In genomic region chr5:172659909-172660628, GRCh38 we compare ENCODE assay signal across 9 cellular contexts. TPM values are rescaled to one million over a fixed set of nuclear protein-coding genes. Genes with fewer than 3 reads are reported as not detected.
A peak's percentile ranks its signal among the peaks of the same experiment; 100 is the strongest.
DNase-seq lines count a peak whose midpoint lies in the region; ATAC-seq and TF ChIP-seq lines count a peak whose summit lies in the region.
"Had no signal": no experiment of that assay in that cellular context is flagged by ENCODE, and none has a peak within 500 bp of the region (broad histone marks: within the 10 kb centered on the region; RNA-seq: fewer than 3 reads in every experiment).

No MANE protein-coding gene starts in this region.

- peaks cover 3% of the 10 kb centered on the region for H3K27me3 Mint-ChIP-seq in nephron (ENCODE audit: low read depth)
- H3K27me3 Mint-ChIP-seq in activated T-helper 1 cell treated with anti-CD3 and anti-CD28 coated beads, Interleukin-12 subunit alpha, Interleukin-12 subunit beta, Interleukin-2, Interleukin-4 antibody, amounts not matched to agents 30 ng/mL and 10 ng/mL and 1 ng/mL, durations not matched to agents 14 hours and 24 hours and 36 hours (ENCODE audit: insufficient read depth) = no peaks in the 10 kb centered on the region

- peaks cover 5% of the 10 kb centered on the region for H3K36me3 ChIP-seq in SJCRH30
- H3K36me3 ChIP-seq: neutrophil had no signal

- peak; percentile 17 for DNase-seq in GM12865 (ENCODE audit: low read depth)
- peak; percentile 97 to 99 for DNase-seq in SJCRH30
- DNase-seq in fibroblast of mammary gland (ENCODE audit: low read depth) = peak; percentile 65
- DNase-seq in activated T-helper 1 cell treated with anti-CD3 and anti-CD28 coated beads, Interleukin-12 subunit alpha, Interleukin-12 subunit beta, Interleukin-2, Interleukin-4 antibody, amounts not matched to agents 30 ng/mL and 10 ng/mL and 1 ng/mL, durations not matched to agents 14 hours and 24 hours and 36 hours (ENCODE audit: low spot score) = no peak
- no peak for DNase-seq in kidney glomerular epithelial cell (lab: John Stamatoyannopoulos, UW)
- no peak for DNase-seq in GOT3 (lab: John Stamatoyannopoulos, UW)

- no peak for ATAC-seq in HG03354 (IDR thresholded peaks at IDR 0.05; ENCODE audit: poor library complexity, severe bottlenecking, unreplicated experiment)

- peaks cover 46% of the 10 kb centered on the region for H3K4me1 Mint-ChIP-seq in nephron
- no peaks in the 10 kb centered on the region for H3K4me1 Mint-ChIP-seq in activated T-helper 1 cell treated with anti-CD3 and anti-CD28 coated beads, Interleukin-12 subunit alpha, Interleukin-12 subunit beta, Interleukin-2, Interleukin-4 antibody, amounts not matched to agents 30 ng/mL and 10 ng/mL and 1 ng/mL, durations not matched to agents 14 hours and 24 hours and 36 hours (ENCODE audit: low read depth)

- H3K9me3 Mint-ChIP-seq in nephron = peaks cover 6% of the 10 kb centered on the region
- peaks cover 14% of the 10 kb centered on the region for H3K9me3 Mint-ChIP-seq in activated T-helper 1 cell treated with anti-CD3 and anti-CD28 coated beads, Interleukin-12 subunit alpha, Interleukin-12 subunit beta, Interleukin-2, Interleukin-4 antibody, amounts not matched to agents 30 ng/mL and 10 ng/mL and 1 ng/mL, durations not matched to agents 14 hours and 24 hours and 36 hours

- intact Hi-C loops in activated T-helper 1 cell treated with anti-CD3 and anti-CD28 coated beads, Interleukin-12 subunit alpha, Interleukin-12 subunit beta, Interleukin-2, Interleukin-4 antibody, amounts not matched to agents 30 ng/mL and 10 ng/mL and 1 ng/mL, durations not matched to agents 14 hours and 24 hours and 36 hours (cut with micrococcal nuclease) = no loop called here

- TF ChIP-seq CTCF in GM12865 (IDR thresholded peaks at IDR 0.05; ENCODE audit: insufficient read depth, low read depth, low read length, missing control alignments) (no peak), fibroblast of mammary gland (conservative IDR thresholded peaks at IDR 0.05; ENCODE audit: control insufficient read depth, insufficient read depth, low read depth, low read length) (no peak), nephron (IDR thresholded peaks at IDR 0.05; ENCODE audit: unreplicated experiment in 3 of 3) (no peak)

- H3K4me1 ChIP-seq in SJCRH30 = peaks cover 25% of the 10 kb centered on the region

- no peaks in the 10 kb centered on the region for H3K9me3 ChIP-seq in SJCRH30 (replicated peaks)
- H3K9me3 ChIP-seq: neutrophil had no signal

- H3K4me3 ChIP-seq in GM12865 (ENCODE audit: low read depth, low read length) = no peak overlapping the region
- peak overlapping the region; percentile 33 for H3K4me3 ChIP-seq in SJCRH30
- no peak overlapping the region for H3K4me3 ChIP-seq in fibroblast of mammary gland (ENCODE audit: control insufficient read depth, low read depth, low read length)

- peak overlapping the region; percentile 97 for H3K27ac ChIP-seq in SJCRH30
- H3K27ac ChIP-seq: neutrophil had no signal

- no peak overlapping the region for H3K4me3 Mint-ChIP-seq in nephron
- no peak overlapping the region for H3K4me3 Mint-ChIP-seq in activated T-helper 1 cell treated with anti-CD3 and anti-CD28 coated beads, Interleukin-12 subunit alpha, Interleukin-12 subunit beta, Interleukin-2, Interleukin-4 antibody, amounts not matched to agents 30 ng/mL and 10 ng/mL and 1 ng/mL, durations not matched to agents 14 hours and 24 hours and 36 hours

- H3K27me3 ChIP-seq in SJCRH30 = no peaks in the 10 kb centered on the region

- no peaks in the 10 kb centered on the region for H3K36me3 Mint-ChIP-seq in nephron (ENCODE audit: low read depth)
- peaks cover 3% of the 10 kb centered on the region for H3K36me3 Mint-ChIP-seq in activated T-helper 1 cell treated with anti-CD3 and anti-CD28 coated beads, Interleukin-12 subunit alpha, Interleukin-12 subunit beta, Interleukin-2, Interleukin-4 antibody, amounts not matched to agents 30 ng/mL and 10 ng/mL and 1 ng/mL, durations not matched to agents 14 hours and 24 hours and 36 hours (ENCODE audit: low read depth)

- H3K27ac Mint-ChIP-seq in nephron = peak overlapping the region; percentile 74 to 90 (median 85)
- H3K27ac Mint-ChIP-seq in activated T-helper 1 cell treated with anti-CD3 and anti-CD28 coated beads, Interleukin-12 subunit alpha, Interleukin-12 subunit beta, Interleukin-2, Interleukin-4 antibody, amounts not matched to agents 30 ng/mL and 10 ng/mL and 1 ng/mL, durations not matched to agents 14 hours and 24 hours and 36 hours = no peak overlapping the region

RNA-seq across cellular contexts. Expression of gene NEURL1B, which starts 19.0 kb away (rescaled TPM):
- 17.8 and 18.8 TPM in 2 replicates for total RNA-seq in SJCRH30 (2014; rRNA removed; shearing (Covaris generic))
- 0.05 and 0.12 TPM in 2 replicates for total RNA-seq in activated T-helper 1 cell treated with anti-CD3 and anti-CD28 coated beads, Interleukin-12 subunit alpha, Interleukin-12 subunit beta, Interleukin-2, Interleukin-4 antibody, amounts not matched to agents 30 ng/mL and 10 ng/mL and 1 ng/mL, durations not matched to agents 14 hours and 24 hours and 36 hours

Comparison
In these comparisons a context has a peak if more than half of its experiments do, and no peak if none do; other contexts are left out.
1. DNase-seq: peak in GM12865 (single experiment), SJCRH30 (2 of 2) and fibroblast of mammary gland (single experiment); none in activated T-helper 1 cell treated with anti-CD3 and anti-CD28 coated beads, Interleukin-12 subunit alpha, Interleukin-12 subunit beta, Interleukin-2, Interleukin-4 antibody, amounts not matched to agents 30 ng/mL and 10 ng/mL and 1 ng/mL, durations not matched to agents 14 hours and 24 hours and 36 hours (single experiment), kidney glomerular epithelial cell (single experiment) and GOT3 (single experiment).
2. RNA of gene NEURL1B, which starts 19.0 kb away (total RNA-seq): 17.8 to 18.8 TPM in SJCRH30; 0.05 to 0.12 TPM in activated T-helper 1 cell treated with anti-CD3 and anti-CD28 coated beads, Interleukin-12 subunit alpha, Interleukin-12 subunit beta, Interleukin-2, Interleukin-4 antibody, amounts not matched to agents 30 ng/mL and 10 ng/mL and 1 ng/mL, durations not matched to agents 14 hours and 24 hours and 36 hours; every median in the first group is over 10 times any median in the second.